ENCODE assay signal across 13 cellular contexts in genomic region chr2:70685771-70686171, GRCh38.
A peak's percentile ranks its signal among the peaks of the same experiment; 100 is the strongest.
DNase-seq lines count a peak whose midpoint lies in the region; ATAC-seq and TF ChIP-seq lines count a peak whose summit lies in the region.
"Had no signal": no experiment of that assay in that cellular context is flagged by ENCODE, and none has a peak within 500 bp of the region (broad histone marks: within the 10 kb centered on the region; RNA-seq: fewer than 3 reads in every experiment).

No MANE protein-coding gene starts in this region.

- ATAC-seq in GM18907 (IDR thresholded peaks at IDR 0.05; ENCODE audit: unreplicated experiment), result no peak
- ATAC-seq: body of pancreas had no signal

- peak overlapping the region; percentile 69 for H3K27ac ChIP-seq in cingulate gyrus (ENCODE audit: low read depth, low read length)
- H3K27ac ChIP-seq in stomach, result no peak overlapping the region
- H3K27ac ChIP-seq: body of pancreas, suprapubic skin had no signal

- H3K4me1 ChIP-seq in stomach, result no peaks in the 10 kb centered on the region
- H3K4me1 ChIP-seq: body of pancreas, suprapubic skin had no signal

- DNase-seq in NCI-H2107 (lab: John Stamatoyannopoulos, UW), result peak; percentile 15
- no peak for DNase-seq in NCI-H2107 treated with DMSO at 0.1 percent for 48 hours (lab: John Stamatoyannopoulos, UW; ENCODE audit: unreplicated experiment)
- DNase-seq in NCI-H2171 treated with DMSO at 0.1 percent for 48 hours (lab: John Stamatoyannopoulos, UW), result peak; percentile 98
- peak; percentile 11 for DNase-seq in stomach
- no peak for DNase-seq in MG63
- DNase-seq in HuH-7 (ENCODE audit: low spot score), result no peak
- DNase-seq: activated CD4-positive, alpha-beta T cell treated with anti-CD3 and anti-CD28 coated beads for 48 hours; body of pancreas; NCI-H510A; SK-N-SH had no signal

- 59 to 76% (median 69%) methylated on average over 6 of the region's 6 CpGs for WGBS in stomach, 5 donors

- no peaks in the 10 kb centered on the region for H3K9me3 ChIP-seq in stomach
- no peaks in the 10 kb centered on the region for H3K9me3 ChIP-seq in MG63
- H3K9me3 ChIP-seq: body of pancreas, SK-N-SH, suprapubic skin had no signal

- H3K36me3 ChIP-seq in stomach (no peaks in the 10 kb centered on the region), MG63 (no peaks in the 10 kb centered on the region)
- H3K36me3 ChIP-seq: suprapubic skin had no signal

- H3K4me3 ChIP-seq in stomach (no peak overlapping the region), MG63 (no peak overlapping the region)
- H3K4me3 ChIP-seq: body of pancreas, suprapubic skin had no signal

- intact Hi-C loops in stomach (cut with DNase I; ENCODE audit: low total_unique reads), result no loop called here

- TF ChIP-seq POLR2A in stomach (IDR thresholded peaks at IDR 0.05), result no peak

- H3K27me3 ChIP-seq in stomach (peaks cover 0 to 15% (median 5%) of the 10 kb centered on the region in 3 donors), MG63 (no peaks in the 10 kb centered on the region)
- H3K27me3 ChIP-seq: body of pancreas had no signal

- no peak for TF ChIP-seq CTCF in stomach (IDR thresholded peaks at IDR 0.05)

- no peak for TF ChIP-seq EP300 in stomach (IDR thresholded peaks at IDR 0.05)

Comparison
In these comparisons a context has a peak if more than half of its experiments do, and no peak if none do; other contexts are left out.
1. DNase-seq: peak in NCI-H2107 (single experiment), NCI-H2171 treated with DMSO at 0.1 percent for 48 hours (single experiment) and stomach (single experiment); none in NCI-H2107 treated with DMSO at 0.1 percent for 48 hours (single experiment), MG63 (single experiment) and HuH-7 (single experiment).